23 cellular contexts compared by ENCODE assay signal in genomic region chr21:45116066-45116465, GRCh38.
"Had no signal": no experiment of that assay in that cellular context is flagged by ENCODE, and none has a peak within 500 bp of the region (broad histone marks: within the 10 kb centered on the region; RNA-seq: fewer than 3 reads in every experiment).

No MANE protein-coding gene starts in this region.

- FAIRE-seq: HepG2, RCC 7860 had no signal

- H3K9me3 ChIP-seq: MG63, SK-N-SH had no signal

- H3K27me3 ChIP-seq: MG63 had no signal

- H3K36me3 ChIP-seq: MG63 had no signal

- DNase-seq: IMR-90, Karpas-422, KG1, MG63, NCI-H1092, NCI-H1105 treated with DMSO at 0.1 percent for 48 hours, NCI-H1417 treated with DMSO at 0.1 percent for 48 hours, NCI-H146, NCI-H187, NCI-H2029, NCI-H2081 treated with DMSO at 0.1 percent for 48 hours, NCI-H2171, NCI-H226, NCI-H446, NCI-H510A, NCI-H524 treated with DMSO at 0.1 percent for 48 hours, NCI-H69, NCI-H774, SHP77, SK-N-SH had no signal

- H3K4me2 ChIP-seq: SK-N-SH had no signal

- H3K9ac ChIP-seq: SK-N-SH had no signal

- H3K27ac ChIP-seq: RWPE1 had no signal

- H3K4me3 ChIP-seq: MG63 had no signal

- ATAC-seq: HepG2 had no signal
